In genomic region chr5:95619518-95620029, GRCh38 we compare ENCODE assay signal across 8 cellular contexts. TPM values are rescaled to one million over a fixed set of nuclear protein-coding genes. Genes with fewer than 3 reads are reported as not detected.
DNase-seq lines count a peak whose midpoint lies in the region; ATAC-seq and TF ChIP-seq lines count a peak whose summit lies in the region.

No MANE protein-coding gene starts in this region.

- peak; percentile 6 for ATAC-seq in WTC11
- ATAC-seq in heart right ventricle, result peak in 5 of 8 donors; percentile 13 to 43 (median 22)
- ATAC-seq in gastrocnemius medialis, result no peak
- ATAC-seq in HG02623 (IDR thresholded peaks at IDR 0.05; ENCODE audit: unreplicated experiment), result no peak

- CTCF ChIA-PET in WTC11 (lab: Charles Lee), result no interaction called here

- peak overlapping the region; percentile 65 for H3K4me3 ChIP-seq in GM12875 (ENCODE audit: low read depth, low read length)
- H3K4me3 ChIP-seq in heart right ventricle, result peak overlapping the region; percentile 47 to 68 (median 59)
- peak overlapping the region; percentile 56 to 82 (median 66) for H3K4me3 ChIP-seq in gastrocnemius medialis

- H3K36me3 Mint-ChIP-seq in WTC11, result peaks cover 3% of the 10 kb centered on the region; the same call in 1 of the 2 replicates

- H3K27ac Mint-ChIP-seq in WTC11, result no peak overlapping the region

- no peak for TF ChIP-seq CTCF in GM12875 (IDR thresholded peaks at IDR 0.05; ENCODE audit: borderline replicate concordance, insufficient read depth, low read depth, low read length)
- no peak for TF ChIP-seq CTCF in WTC11 (IDR thresholded peaks at IDR 0.05)
- no peak for TF ChIP-seq CTCF in heart right ventricle (IDR thresholded peaks at IDR 0.05)
- no peak for TF ChIP-seq CTCF in gastrocnemius medialis (IDR thresholded peaks at IDR 0.05 in 4 of 5, conservative IDR thresholded peaks at IDR 0.05 in 1 of 5)
- TF ChIP-seq CTCF in GM13976 (IDR thresholded peaks at IDR 0.05; ENCODE audit: borderline replicate concordance, control extremely low read depth, extremely low read depth, insufficient read depth, missing control alignments), result no peak

- peaks cover 64% of the 10 kb centered on the region for H3K27me3 Mint-ChIP-seq in WTC11 (ENCODE audit: low read depth)

- POLR2A ChIA-PET in WTC11 (lab: Charles Lee), result no interaction called here

- H3K4me1 ChIP-seq in heart right ventricle (peaks cover 0 to 35% (median 20%) of the 10 kb centered on the region in 9 donors), gastrocnemius medialis (peaks cover 6 to 16% of the 10 kb centered on the region in 2 donors)

- in situ Hi-C loops in gastrocnemius medialis (cut with MboI; ENCODE audit: low sequenced_read_pairs in 4 of 4) (no loop called here), GM13976 (cut with MboI; ENCODE audit: low sequenced_read_pairs, unreplicated experiment) (no loop called here)

- H3K4me3 Mint-ChIP-seq in WTC11, result peak overlapping the region; percentile 80

- H3K27me3 ChIP-seq in heart right ventricle (peaks cover 0 to 11% (median 0%) of the 10 kb centered on the region in 7 donors), gastrocnemius medialis (no peaks in the 10 kb centered on the region)

- DNase-seq in WTC11 (ENCODE audit: low spot score), result no peak
- no peak for DNase-seq in heart right ventricle
- no peak for DNase-seq in gastrocnemius medialis
- DNase-seq in GM13976 (ENCODE audit: low spot score), result no peak
- DNase-seq in stimulated activated naive CD4-positive, alpha-beta T cell treated with Interleukin-2 at 50 U/mL for 16 hours (lab: John Stamatoyannopoulos, UW), result no peak
- no peak for DNase-seq in effector CD4-positive, alpha-beta T cell

- no peaks in the 10 kb centered on the region for H3K36me3 ChIP-seq in heart right ventricle
- H3K36me3 ChIP-seq in gastrocnemius medialis, result no peaks in the 10 kb centered on the region

- H3K9me3 Mint-ChIP-seq in WTC11, result peaks cover 8% of the 10 kb centered on the region

- intact Hi-C loops in heart right ventricle (cut with DNase I) (no loop called here), gastrocnemius medialis (cut with DNase I; ENCODE audit: low total_unique reads) (loop anchor here (2.0 kb wide), 1 partner anchor 65 kb away; the partner anchor contains the start of genes ARSK and SKIC3)

- no peaks in the 10 kb centered on the region for H3K9me3 ChIP-seq in heart right ventricle
- no peaks in the 10 kb centered on the region for H3K9me3 ChIP-seq in gastrocnemius medialis

- H3K4me1 Mint-ChIP-seq in WTC11, result peaks cover 18% of the 10 kb centered on the region

- TF ChIP-seq POLR2A in gastrocnemius medialis (IDR thresholded peaks at IDR 0.05), result no peak

- 13 to 14% methylated on average over 19 of the region's 19 CpGs for WGBS in heart right ventricle, 2 donors

- H3K27ac ChIP-seq in heart right ventricle (no peak overlapping the region), gastrocnemius medialis (no peak overlapping the region)

TF ChIP-seq in WTC11, 78 proteins besides CTCF, POLR2A, EP300 and RAD21:
- TF ChIP-seq SMAD3 (CRISPR knock-in tag; IDR thresholded peaks at IDR 0.05; ENCODE audit: borderline replicate concordance) (no peak), ZNF423 (CRISPR knock-in tag; IDR thresholded peaks at IDR 0.05) (peak; percentile 54), NFYB (CRISPR knock-in tag; conservative IDR thresholded peaks at IDR 0.05; ENCODE audit: low read depth) (no peak), ZBTB43 (CRISPR knock-in tag; IDR thresholded peaks at IDR 0.05) (0 out of 2 replicates have a peak, but pooled peaks have one; percentile 12)

RNA-seq across cellular contexts. Expression of gene GPR150, which starts 0.3 kb away (rescaled TPM):
- total RNA-seq in WTC11 (2021), result 0.09 to 0.13 TPM (median 0.11 TPM) in 3 replicates
- under 1 TPM in 2 of 10 donors, not detected in 8; 0.10 to 0.12 TPM for total RNA-seq in heart right ventricle
- polyA plus RNA-seq in heart right ventricle, result under 1 TPM; 0.01 to 0.15 TPM
- under 1 TPM in 3 of 4 donors, not detected in 1; 0.29 to 0.59 (median 0.29) TPM for total RNA-seq in gastrocnemius medialis

RNA-seq across cellular contexts. Expression of gene RFESD, which starts 27.0 kb away (rescaled TPM):
- total RNA-seq in WTC11 (2021) (2.7 to 5.7 TPM (median 4.5 TPM) in 3 replicates), heart right ventricle (1 to 10 TPM; 2.4 to 5.3 (median 3.8) TPM), gastrocnemius medialis (1 to 10 TPM in 3 of 4 donors, under 1 TPM in 1; 0.89 to 2.9 (median 1.6) TPM)
- 1 to 10 TPM; 4.0 to 4.6 TPM for polyA plus RNA-seq in heart right ventricle

Comparison
In these comparisons a context has a peak if more than half of its experiments do, and no peak if none do; other contexts are left out.
1. ATAC-seq: peak in WTC11 (single experiment) and heart right ventricle (5 of 8); none in gastrocnemius medialis (0 of 2) and HG02623 (single experiment).
2. Peak in every context shown above with its lines, with median percentiles within 50 percentile points of each other: H3K4me3 ChIP-seq.